Comparison of ENCODE assay signal across 8 cellular contexts in genomic region chr3:107235923-107236315, GRCh38.
DNase-seq lines count a peak whose midpoint lies in the region; ATAC-seq, FAIRE-seq and TF ChIP-seq lines count a peak whose summit lies in the region.

No MANE protein-coding gene starts in this region.

- peak overlapping the region; percentile 82 to 84 for H3K27ac ChIP-seq in testis

- peak; percentile 49 for ATAC-seq in HG03457 (IDR thresholded peaks at IDR 0.05; ENCODE audit: unreplicated experiment)
- peak; percentile 83 for ATAC-seq in mucosa of descending colon

- H3K4me3 ChIP-seq in epithelial cell of esophagus (ENCODE audit: low read length) (peak overlapping the region; percentile 39), mucosa of descending colon (no peak overlapping the region), testis (peak overlapping the region; percentile 53 to 57)

- WGBS in testis, 2 donors = 2 to 3% methylated on average over 5 of the region's 5 CpGs

- no peaks in the 10 kb centered on the region for H3K27me3 ChIP-seq in testis

- H3K4me1 ChIP-seq in mucosa of descending colon (ENCODE audit: low read depth) = no peaks in the 10 kb centered on the region
- H3K4me1 ChIP-seq in testis = peaks cover 20% of the 10 kb centered on the region

- TF ChIP-seq CTCF in epithelial cell of esophagus (IDR thresholded peaks at IDR 0.05; ENCODE audit: insufficient read depth, low read depth, low read length, missing control alignments) = peak; percentile 84
- TF ChIP-seq CTCF in mucosa of descending colon (IDR thresholded peaks at IDR 0.05) = peak; percentile 74
- TF ChIP-seq CTCF in testis (IDR thresholded peaks at IDR 0.05) = peak; percentile 90 to 97 (median 96)

- no peak for TF ChIP-seq POLR2A in testis (IDR thresholded peaks at IDR 0.05)

- CTCF ChIA-PET in activated CD4-positive, alpha-beta memory T cell treated with anti-CD3 and anti-CD28 coated beads for 36 hours (lab: Charles Lee) = interaction anchor here (0.7 to 6.5 kb wide), 41 partner anchors 8 to 1349 kb away, joined by 3 to 58 read pairs (median 3); no protein-coding TSS in a partner anchor

- H3K36me3 Mint-ChIP-seq in activated CD4-positive, alpha-beta memory T cell treated with anti-CD3 and anti-CD28 coated beads for 36 hours = no peaks in the 10 kb centered on the region

- H3K9me3 ChIP-seq in mucosa of descending colon = no peaks in the 10 kb centered on the region
- H3K9me3 ChIP-seq in testis = no peaks in the 10 kb centered on the region

- H3K4me3 Mint-ChIP-seq in activated CD4-positive, alpha-beta memory T cell treated with anti-CD3 and anti-CD28 coated beads for 36 hours = peak overlapping the region; percentile 20

- peak; percentile 78 for FAIRE-seq in GM19239 (lab: Jason Lieb, UNC)

- intact Hi-C loops in activated CD4-positive, alpha-beta memory T cell treated with anti-CD3 and anti-CD28 coated beads for 36 hours (cut with micrococcal nuclease) = loop anchor here (1.0 to 10.0 kb wide), 9 partner anchors 35 to 691 kb away; no protein-coding TSS in a partner anchor
- intact Hi-C loops in mucosa of descending colon (cut with DNase I, micrococcal nuclease) = no loop called here
- intact Hi-C loops in testis (cut with DNase I; ENCODE audit: low total_unique reads) = loop anchor here (10.0 kb wide), 1 partner anchor 429 kb away; no protein-coding TSS in a partner anchor

- no peak overlapping the region for H3K27ac Mint-ChIP-seq in activated CD4-positive, alpha-beta memory T cell treated with anti-CD3 and anti-CD28 coated beads for 36 hours

- peaks cover 6% of the 10 kb centered on the region for H3K4me1 Mint-ChIP-seq in activated CD4-positive, alpha-beta memory T cell treated with anti-CD3 and anti-CD28 coated beads for 36 hours (ENCODE audit: low read depth)

- no peaks in the 10 kb centered on the region for H3K9me3 Mint-ChIP-seq in activated CD4-positive, alpha-beta memory T cell treated with anti-CD3 and anti-CD28 coated beads for 36 hours

- DNase-seq in COLO668 (lab: John Stamatoyannopoulos, UW; ENCODE audit: unreplicated experiment) (peak; percentile 20), GM19239 (ENCODE audit: insufficient read length, low spot score) (peak; percentile 13), NCI-H524 treated with DMSO at 0.1 percent for 48 hours (lab: John Stamatoyannopoulos, UW) (peak; percentile 28), epithelial cell of esophagus (ENCODE audit: low read depth) (peak; percentile 88), mucosa of descending colon (peak in 1 of 3 donors; percentile 35), testis (peak; percentile 54)
- peak; percentile 49 for DNase-seq in activated CD4-positive, alpha-beta memory T cell treated with anti-CD3 and anti-CD28 coated beads for 36 hours

- H3K27me3 Mint-ChIP-seq in activated CD4-positive, alpha-beta memory T cell treated with anti-CD3 and anti-CD28 coated beads for 36 hours = peaks cover 10% of the 10 kb centered on the region

- POLR2A ChIA-PET in activated CD4-positive, alpha-beta memory T cell treated with anti-CD3 and anti-CD28 coated beads for 36 hours (lab: Charles Lee) = interaction anchor here (0.6 kb wide), 1 partner anchor 289 kb away, joined by 3 read pairs; no protein-coding TSS in a partner anchor

- no peaks in the 10 kb centered on the region for H3K36me3 ChIP-seq in mucosa of descending colon (ENCODE audit: low read depth)
- H3K36me3 ChIP-seq in testis (ENCODE audit: low read depth, missing control alignments) = no peaks in the 10 kb centered on the region

Comparison
In these comparisons a context has a peak if more than half of its experiments do, and no peak if none do; other contexts are left out.
1. intact Hi-C loops: an anchor here in activated CD4-positive, alpha-beta memory T cell treated with anti-CD3 and anti-CD28 coated beads for 36 hours (1.0 to 10.0 kb wide) and testis (10.0 kb wide); none called in mucosa of descending colon.